In genomic region chr7:51246258-51247245, GRCh38 we compare ENCODE assay signal across 14 cellular contexts.
DNase-seq lines count a peak whose midpoint lies in the region; ATAC-seq, FAIRE-seq and TF ChIP-seq lines count a peak whose summit lies in the region.
"Had no signal": no experiment of that assay in that cellular context is flagged by ENCODE, and none has a peak within 500 bp of the region (broad histone marks: within the 10 kb centered on the region; RNA-seq: fewer than 3 reads in every experiment).

No MANE protein-coding gene starts in this region.

- peak; percentile 96 for ATAC-seq in Right ventricle myocardium inferior
- no peak for ATAC-seq in GM21390 (IDR thresholded peaks at IDR 0.05; ENCODE audit: unreplicated experiment)
- ATAC-seq: activated CD8-positive, alpha-beta memory T cell treated with anti-CD3 and anti-CD28 coated beads, Interleukin-2, amount 10 ng/mL, durations not matched to agents 7 days and 5 days; left lung had no signal

- intact Hi-C loops in Right ventricle myocardium inferior (cut with DNase I): loop anchor here (5.0 kb wide), 2 partner anchors 56 to 59 kb away; no protein-coding TSS in a partner anchor

- no peak for FAIRE-seq in RCC 7860 (lab: Jason Lieb, UNC)

- DNase-seq in Right ventricle myocardium inferior (ENCODE audit: missing footprints) (no peak), right atrium auricular region (ENCODE audit: low spot score) (no peak), ecto neural progenitor cell (ENCODE audit: low spot score) (peak; percentile 39), NCI-H187 (lab: John Stamatoyannopoulos, UW) (no peak), RCC 7860 (ENCODE audit: low spot score) (no peak)
- DNase-seq in activated CD8-positive, alpha-beta memory T cell treated with anti-CD3 and anti-CD28 coated beads for 24 hours: no peak
- DNase-seq: activated CD8-positive, alpha-beta memory T cell treated with anti-CD3 and anti-CD28 coated beads, Interleukin-2, amount 10 ng/mL, durations not matched to agents 7 days and 5 days; activated naive CD4-positive, alpha-beta T cell treated with Interleukin-2 at 50 U/mL for 16 hours; Caco-2; left lung; NCI-H187 treated with DMSO at 0.1 percent for 48 hours had no signal

- no peaks in the 10 kb centered on the region for H3K36me3 ChIP-seq in right atrium auricular region
- H3K36me3 ChIP-seq in muscle layer of duodenum (ENCODE audit: control insufficient read depth in 1 of 2, insufficient read depth in 2 of 2, low read length in 2 of 2): no peaks in the 10 kb centered on the region
- H3K36me3 ChIP-seq: left lung had no signal

- H3K4me1 ChIP-seq in right atrium auricular region (peaks cover 0 to 12% of the 10 kb centered on the region in 2 donors), muscle layer of duodenum (ENCODE audit: control insufficient read depth in 1 of 2, insufficient read depth in 2 of 2, low read length in 2 of 2) (peaks cover 5 to 21% of the 10 kb centered on the region in 2 donors)
- H3K4me1 ChIP-seq: left lung had no signal

- no peaks in the 10 kb centered on the region for H3K9me3 ChIP-seq in right atrium auricular region
- H3K9me3 ChIP-seq in muscle layer of duodenum (ENCODE audit: control insufficient read depth in 1 of 2, low read length in 2 of 2): no peaks in the 10 kb centered on the region
- H3K9me3 ChIP-seq: Caco-2, left lung had no signal

- no peak for TF ChIP-seq CTCF in right atrium auricular region (IDR thresholded peaks at IDR 0.05)

- H3K27ac ChIP-seq in right atrium auricular region (no peak overlapping the region), muscle layer of duodenum (ENCODE audit: low read length) (peak overlapping the region; percentile 8)
- H3K27ac ChIP-seq: KMS-11, left lung had no signal

- H3K4me3 ChIP-seq in right atrium auricular region (no peak overlapping the region), muscle layer of duodenum (ENCODE audit: low read depth in 1 of 2, low read length in 2 of 2) (no peak overlapping the region)
- H3K4me3 ChIP-seq: left lung had no signal

- no peaks in the 10 kb centered on the region for H3K27me3 ChIP-seq in right atrium auricular region
- H3K27me3 ChIP-seq in muscle layer of duodenum (ENCODE audit: low read depth, low read length): no peaks in the 10 kb centered on the region
- H3K27me3 ChIP-seq: left lung had no signal
